Comparison of ENCODE assay signal across 8 cellular contexts in the genomic region with DNA sequence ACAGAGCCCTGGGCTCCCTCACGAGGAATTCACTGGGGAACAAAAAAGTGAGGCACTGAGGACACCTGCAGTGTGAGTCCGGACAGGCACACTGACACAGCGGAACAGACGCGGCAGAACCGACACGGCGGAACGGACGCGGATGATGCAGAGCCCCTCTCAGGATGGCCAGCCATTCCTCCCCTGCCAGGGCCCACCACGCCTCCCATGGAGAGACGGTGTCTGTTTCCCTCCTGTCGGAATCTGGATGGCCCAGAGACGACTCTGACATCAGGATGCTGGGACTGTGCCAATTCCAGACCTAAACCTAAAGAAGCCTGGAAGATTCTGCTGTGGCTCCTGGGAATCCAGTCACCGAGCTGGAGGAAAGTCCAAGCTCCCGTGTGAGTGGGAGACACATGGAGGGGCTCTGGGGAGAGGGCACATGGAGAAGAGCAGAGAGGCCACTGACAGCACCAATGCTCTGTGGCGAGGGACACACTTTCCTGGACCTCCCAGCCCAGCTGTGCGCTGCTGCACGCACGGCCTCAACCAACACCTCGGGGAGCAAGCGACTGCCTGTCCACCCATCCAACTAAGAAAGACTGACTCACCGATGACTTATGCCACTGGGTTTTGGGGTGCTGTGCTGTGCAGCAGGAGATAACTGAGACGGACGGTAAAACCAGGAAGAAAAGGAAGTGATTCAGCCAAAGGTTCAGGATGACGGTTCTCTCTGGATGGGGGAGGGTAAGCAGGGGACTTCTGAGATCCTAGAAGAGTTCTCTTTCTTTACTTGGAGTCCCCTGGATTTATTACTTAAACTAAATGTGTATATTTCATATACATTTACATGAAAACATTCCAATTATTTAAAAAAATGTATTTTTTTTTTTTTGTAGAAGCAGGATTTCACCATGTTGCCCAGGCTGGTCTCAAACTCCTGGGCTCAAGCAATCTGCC. TPM values are rescaled to one million over a fixed set of nuclear protein-coding genes. Genes with fewer than 3 reads are reported as not detected.
A peak's percentile ranks its signal among the peaks of the same experiment; 100 is the strongest.
DNase-seq lines count a peak whose midpoint lies in the region; ATAC-seq, FAIRE-seq and TF ChIP-seq lines count a peak whose summit lies in the region.

No MANE protein-coding gene starts in this region.

- intact Hi-C loops in CD14-positive monocyte (cut with micrococcal nuclease) (no loop called here), natural killer cell (cut with micrococcal nuclease) (no loop called here), pancreas (cut with DNase I) (no loop called here)

- H3K27me3 ChIP-seq in MG63 (no peaks in the 10 kb centered on the region), HAP-1 (ENCODE audit: low read depth) (no peaks in the 10 kb centered on the region), pancreas (no peaks in the 10 kb centered on the region)

- TF ChIP-seq CTCF in CD14-positive monocyte (IDR thresholded peaks at IDR 0.05) (no peak), astrocyte of the cerebellum (IDR thresholded peaks at IDR 0.05; ENCODE audit: low read depth, low read length, missing control alignments) (peak; percentile 4), natural killer cell (IDR thresholded peaks at IDR 0.05) (no peak), pancreas (IDR thresholded peaks at IDR 0.05) (no peak)

- no peak overlapping the region for H3K27ac ChIP-seq in pancreas

- no peak overlapping the region for H3K4me3 ChIP-seq in MG63
- no peak overlapping the region for H3K4me3 ChIP-seq in astrocyte of the cerebellum (ENCODE audit: low read depth, low read length)
- H3K4me3 ChIP-seq in HAP-1 = no peak overlapping the region
- H3K4me3 ChIP-seq in pancreas = no peak overlapping the region

- peaks cover 69% of the 10 kb centered on the region for H3K4me1 Mint-ChIP-seq in CD14-positive monocyte
- peaks cover 66 to 72% of the 10 kb centered on the region in 2 donors for H3K4me1 Mint-ChIP-seq in natural killer cell

- peaks cover 21% of the 10 kb centered on the region for H3K36me3 ChIP-seq in MG63
- H3K36me3 ChIP-seq in HAP-1 (replicated peaks) = peaks cover 10% of the 10 kb centered on the region
- peaks cover 0 to under 1% (median 0%) of the 10 kb centered on the region in 3 donors for H3K36me3 ChIP-seq in pancreas

- H3K9me3 ChIP-seq in MG63 = no peaks in the 10 kb centered on the region
- H3K9me3 ChIP-seq in HAP-1 = no peaks in the 10 kb centered on the region
- no peaks in the 10 kb centered on the region for H3K9me3 ChIP-seq in pancreas

- peaks cover 5% of the 10 kb centered on the region for H3K4me1 ChIP-seq in HAP-1
- peaks cover 18 to 33% (median 21%) of the 10 kb centered on the region in 3 donors for H3K4me1 ChIP-seq in pancreas

- peak overlapping the region; percentile 11 to 97 (median 82) for H3K27ac Mint-ChIP-seq in CD14-positive monocyte
- peak overlapping the region; percentile 87 to 93 for H3K27ac Mint-ChIP-seq in natural killer cell

- ATAC-seq in natural killer cell (no peak), GM21515 (IDR thresholded peaks at IDR 0.05; ENCODE audit: unreplicated experiment) (no peak), pancreas (no peak)

- in situ Hi-C loops in astrocyte of the cerebellum (cut with HindIII; ENCODE audit: low sequenced_read_pairs) = no loop called here
- in situ Hi-C loops in HAP-1 (cut with MboI; ENCODE audit: low sequenced_read_pairs) = no loop called here

- H3K9me3 Mint-ChIP-seq in CD14-positive monocyte (peaks cover 0 to 2% (median 0%) of the 10 kb centered on the region in 7 donors), natural killer cell (no peaks in the 10 kb centered on the region)

- FAIRE-seq in pancreas (lab: Jason Lieb, UNC) = no peak

- DNase-seq in CD14-positive monocyte (ENCODE audit: low spot score) = peak; percentile 93
- peak; percentile 67 for DNase-seq in MG63
- DNase-seq in astrocyte of the cerebellum (ENCODE audit: low read depth) = no peak
- no peak for DNase-seq in natural killer cell
- DNase-seq in T-helper 9 cell = no peak
- no peak for DNase-seq in HAP-1 (ENCODE audit: low spot score in 2 of 2)
- no peak for DNase-seq in pancreas

- peak overlapping the region; percentile 4 to 83 for H3K4me3 Mint-ChIP-seq in CD14-positive monocyte
- no peak overlapping the region for H3K4me3 Mint-ChIP-seq in natural killer cell

- 89 to 90% methylated on average over 27 of the region's 27 CpGs for WGBS in pancreas, 2 donors

- H3K36me3 Mint-ChIP-seq in CD14-positive monocyte (peaks cover 38 to 53% of the 10 kb centered on the region in 2 donors), natural killer cell (no peaks in the 10 kb centered on the region)

- H3K27me3 Mint-ChIP-seq in CD14-positive monocyte (ENCODE audit: low read depth in 3 of 3) (no peaks in the 10 kb centered on the region), natural killer cell (ENCODE audit: low read depth in 2 of 2) (no peaks in the 10 kb centered on the region)

RNA-seq across cellular contexts. Expression of a gene that starts 23.3 kb away (rescaled TPM):
- polyA plus RNA-seq in CD14-positive monocyte (1 to 10 TPM; 2.8 to 7.6 TPM), pancreas (100 to 1,000 TPM in 1 of 2 donors, 10 to 100 TPM in 1; 90.5 to 106 TPM)
- 25.7 and 29.1 TPM in 2 replicates for total RNA-seq in MG63 (2014; rRNA removed; shearing (Covaris generic); ENCODE audit: low replicate concordance)
- total RNA-seq in natural killer cell (100 to 1,000 TPM in 1 of 3 donors, 10 to 100 TPM in 2; 86.0 to 100 (median 86.9) TPM), pancreas (10 to 100 TPM; 16.2 to 24.3 (median 16.7) TPM)

RNA-seq across cellular contexts. Expression of a gene that starts 51.4 kb away (rescaled TPM):
- polyA plus RNA-seq in CD14-positive monocyte (not detected), pancreas (not detected)
- not detected in 2 replicates for total RNA-seq in MG63 (2014; rRNA removed; shearing (Covaris generic); ENCODE audit: low replicate concordance)
- total RNA-seq in natural killer cell (not detected), pancreas (not detected)

Comparison
In these comparisons a context has a peak if more than half of its experiments do, and no peak if none do; other contexts are left out.
1. DNase-seq: peak in CD14-positive monocyte (single experiment) and MG63 (single experiment); none in astrocyte of the cerebellum (single experiment), natural killer cell (single experiment), T-helper 9 cell (single experiment), HAP-1 (0 of 2) and pancreas (0 of 6).